In genomic region chr4:54439831-54440243, GRCh38 we compare ENCODE assay signal across 9 cellular contexts.
DNase-seq lines count a peak whose midpoint lies in the region; ATAC-seq and TF ChIP-seq lines count a peak whose summit lies in the region.
"Had no signal": no experiment of that assay in that cellular context is flagged by ENCODE, and none has a peak within 500 bp of the region (broad histone marks: within the 10 kb centered on the region; RNA-seq: fewer than 3 reads in every experiment).

No MANE protein-coding gene starts in this region.

- H3K36me3 ChIP-seq in sigmoid colon: no peaks in the 10 kb centered on the region

- no peaks in the 10 kb centered on the region for H3K9me3 Mint-ChIP-seq in HFFc6

- no peaks in the 10 kb centered on the region for H3K36me3 Mint-ChIP-seq in HFFc6 (ENCODE audit: low read depth)
- H3K36me3 Mint-ChIP-seq: activated naive CD8-positive, alpha-beta T cell had no signal

- H3K27ac Mint-ChIP-seq in HFFc6: no peak overlapping the region
- H3K27ac Mint-ChIP-seq: activated naive CD8-positive, alpha-beta T cell had no signal

- intact Hi-C loops in sigmoid colon (cut with DNase I): loop anchor here (2.0 kb wide), 1 partner anchor 117 kb away; no protein-coding TSS in a partner anchor

- H3K27ac ChIP-seq in sigmoid colon: peak overlapping the region in 1 of 4 donors; percentile 3

- H3K4me1 ChIP-seq in sigmoid colon: no peaks in the 10 kb centered on the region

- TF ChIP-seq CTCF in HFFc6 (IDR thresholded peaks at IDR 0.05) (no peak), sigmoid colon (IDR thresholded peaks at IDR 0.05) (no peak)

- 17 to 42% methylated on average over 6 of the region's 6 CpGs for WGBS in sigmoid colon, 2 donors

- DNase-seq in HFFc6 (peak; percentile 17), SK-N-DZ (ENCODE audit: low spot score) (peak; percentile 0), foreskin melanocyte (peak; percentile 86), sigmoid colon (peak; percentile 67), activated T-cell treated with anti-CD3 and anti-CD28 coated beads for 4 hours (no peak), NCI-H82 (lab: John Stamatoyannopoulos, UW) (no peak), activated gamma-delta T cell treated with Interleukin-2 at 50 U/mL for 16 hours (no peak)

- H3K27me3 ChIP-seq in sigmoid colon: no peaks in the 10 kb centered on the region

- no peak overlapping the region for H3K4me3 Mint-ChIP-seq in HFFc6
- H3K4me3 Mint-ChIP-seq: activated naive CD8-positive, alpha-beta T cell had no signal

- ATAC-seq in HG02870 (IDR thresholded peaks at IDR 0.05; ENCODE audit: unreplicated experiment): no peak

- no peaks in the 10 kb centered on the region for H3K9me3 ChIP-seq in sigmoid colon

- peaks cover 8% of the 10 kb centered on the region for H3K27me3 Mint-ChIP-seq in HFFc6 (ENCODE audit: insufficient read depth)

- TF ChIP-seq EP300 in sigmoid colon (IDR thresholded peaks at IDR 0.05): no peak

- no peak for TF ChIP-seq POLR2A in sigmoid colon (IDR thresholded peaks at IDR 0.05)

- no peaks in the 10 kb centered on the region for H3K4me1 Mint-ChIP-seq in HFFc6 (ENCODE audit: low read depth)

- peak overlapping the region in 2 of 4 donors; percentile 7 to 11 for H3K4me3 ChIP-seq in sigmoid colon

Comparison
In these comparisons a context has a peak if more than half of its experiments do, and no peak if none do; other contexts are left out.
1. DNase-seq: peak in HFFc6 (single experiment), SK-N-DZ (single experiment), foreskin melanocyte (single experiment) and sigmoid colon (single experiment); none in activated T-cell treated with anti-CD3 and anti-CD28 coated beads for 4 hours (single experiment), NCI-H82 (single experiment) and activated gamma-delta T cell treated with Interleukin-2 at 50 U/mL for 16 hours (single experiment).